Comparison of ENCODE assay signal across 20 cellular contexts in genomic region chr4:100762738-100763137, GRCh38.
"Had no signal": no experiment of that assay in that cellular context is flagged by ENCODE, and none has a peak within 500 bp of the region (broad histone marks: within the 10 kb centered on the region; RNA-seq: fewer than 3 reads in every experiment).

No MANE protein-coding gene starts in this region.

- H3K4me1 ChIP-seq: esophagus muscularis mucosa, foreskin keratinocyte, gastroesophageal sphincter, heart left ventricle, left lung, lower lobe of right lung had no signal

- DNase-seq: dermis blood vessel endothelial cell; dorsolateral prefrontal cortex; effector CD4-positive, alpha-beta T cell; effector memory CD4-positive, alpha-beta T cell; foreskin keratinocyte; heart left ventricle; hippocampal formation; left cardiac atrium; left lung; left ventricle myocardium superior; lower lobe of right lung; mesenchymal stem cell; mucosa of descending colon; naive B cell had no signal

- H3K27me3 ChIP-seq: dorsolateral prefrontal cortex, esophagus muscularis mucosa, foreskin keratinocyte, gastroesophageal sphincter, heart left ventricle, left lung had no signal

- H3K4me3 ChIP-seq: coronary artery, dorsolateral prefrontal cortex, esophagus muscularis mucosa, gastroesophageal sphincter, heart left ventricle, left lung, lower lobe of right lung, mucosa of descending colon had no signal

- ATAC-seq: foreskin keratinocyte, gastroesophageal sphincter, heart left ventricle, left cardiac atrium, left lung, left ventricle myocardium superior, lower lobe of right lung, mucosa of descending colon had no signal

- H3K9me3 ChIP-seq: mucosa of descending colon had no signal

- H3K27ac ChIP-seq: coronary artery, dorsolateral prefrontal cortex, esophagus muscularis mucosa, foreskin keratinocyte, gastroesophageal sphincter, heart left ventricle, left lung, lower lobe of right lung had no signal

- FAIRE-seq: endothelial cell of umbilical vein, islet of Langerhans, keratinocyte had no signal

- H3K36me3 ChIP-seq: esophagus muscularis mucosa, gastroesophageal sphincter, heart left ventricle, left lung, lower lobe of right lung had no signal
